19 cellular contexts compared by ENCODE assay signal in genomic region chr15:63943829-63944680, GRCh38.
"Had no signal": no experiment of that assay in that cellular context is flagged by ENCODE, and none has a peak within 500 bp of the region (broad histone marks: within the 10 kb centered on the region; RNA-seq: fewer than 3 reads in every experiment).

No MANE protein-coding gene starts in this region.

- H3K9me3 ChIP-seq: adrenal gland, esophagus squamous epithelium, neutrophil, testis had no signal

- H3K27ac ChIP-seq: esophagus squamous epithelium, neutrophil, testis had no signal

- H3K4me3 ChIP-seq: adrenal gland, esophagus squamous epithelium, skin epidermis, testis had no signal

- H3K27me3 ChIP-seq: adrenal gland, esophagus squamous epithelium, neutrophil, testis had no signal

- H3K36me3 ChIP-seq: adrenal gland, esophagus squamous epithelium had no signal

- H3K27me3 Mint-ChIP-seq: activated B cell treated with CpG ODN at 0.5 μM for 24 hours; activated T-helper 17 cell treated with anti-CD3 and anti-CD28 coated beads, Interleukin-2, amount 50 U/mL, for 72 hours; stimulated activated naive CD8-positive, alpha-beta T cell treated with anti-CD3 and anti-CD28 coated beads, Interleukin-15, amount 100 ng/mL, for 72 hours had no signal

- H3K36me3 Mint-ChIP-seq: natural killer cell had no signal

- DNase-seq: activated B cell treated with CpG ODN at 0.5 μM for 24 hours; activated CD4-positive, alpha-beta T cell treated with anti-CD3 and anti-CD28 coated beads for 48 hours; activated naive CD4-positive, alpha-beta T cell treated with anti-CD3 and anti-CD28 coated beads, Interleukin-2, amount 50 U/mL, for 16 hours; esophagus squamous epithelium; hypothalamus; left ventricle myocardium superior; mesenchymal stem cell; natural killer cell; stimulated activated CD4-positive, alpha-beta T cell treated with anti-CD3 and anti-CD28 coated beads, Interleukin-15, amount 100 ng/mL, for 24 hours; stimulated activated CD4-positive, alpha-beta T cell treated with anti-CD3 and anti-CD28 coated beads, Interleukin-4, amount 100 ng/mL, for 4 hours; stimulated activated naive CD8-positive, alpha-beta T cell treated with anti-CD3 and anti-CD28 coated beads, Interleukin-15, amount 100 ng/mL, for 72 hours; T-helper 2 cell; testis had no signal

- H3K27ac Mint-ChIP-seq: activated B cell treated with CpG ODN at 0.5 μM for 24 hours had no signal

- H3K9me3 Mint-ChIP-seq: activated B cell treated with CpG ODN at 0.5 μM for 24 hours; natural killer cell; stimulated activated naive CD8-positive, alpha-beta T cell treated with anti-CD3 and anti-CD28 coated beads, Interleukin-15, amount 100 ng/mL, for 72 hours had no signal

- FAIRE-seq: colon, TTC549 had no signal

- H3K4me3 Mint-ChIP-seq: activated B cell treated with CpG ODN at 0.5 μM for 24 hours; natural killer cell; stimulated activated naive CD8-positive, alpha-beta T cell treated with anti-CD3 and anti-CD28 coated beads, Interleukin-15, amount 100 ng/mL, for 72 hours had no signal
